In genomic region chr18:32431753-32432152, GRCh38 we compare ENCODE assay signal across 27 cellular contexts.
"Had no signal": no experiment of that assay in that cellular context is flagged by ENCODE, and none has a peak within 500 bp of the region (broad histone marks: within the 10 kb centered on the region; RNA-seq: fewer than 3 reads in every experiment).

No MANE protein-coding gene starts in this region.

- H3K27me3 ChIP-seq: colonic mucosa, dorsolateral prefrontal cortex, esophagus muscularis mucosa, esophagus squamous epithelium, foreskin keratinocyte, gastrocnemius medialis, gastroesophageal sphincter, heart left ventricle, heart right ventricle, hepatocyte had no signal

- H3K9me3 ChIP-seq: colonic mucosa, gastrocnemius medialis had no signal

- H3K4me1 ChIP-seq: colonic mucosa, foreskin keratinocyte had no signal

- H3K4me2 ChIP-seq: hepatocyte had no signal

- DNase-seq: colonic mucosa; cortex of kidney; dermis blood vessel endothelial cell; dorsolateral prefrontal cortex; effector CD4-positive, alpha-beta T cell; effector CD8-positive, alpha-beta T cell; effector memory CD4-positive, alpha-beta T cell; effector memory CD8-positive, alpha-beta T cell; endodermal cell; erythroblast; esophagus squamous epithelium; foreskin fibroblast; foreskin keratinocyte; foreskin melanocyte; gastrocnemius medialis; glutamatergic neuron; head of caudate nucleus; heart left ventricle; heart right ventricle had no signal

- FAIRE-seq: endometrium, endothelial cell of umbilical vein had no signal

- ATAC-seq: effector memory CD8-positive, alpha-beta T cell; esophagus mucosa; foreskin keratinocyte; gastrocnemius medialis; gastroesophageal sphincter; heart left ventricle; heart right ventricle had no signal

- H2AFZ ChIP-seq: hepatocyte had no signal

- H3K27ac ChIP-seq: colonic mucosa, coronary artery, dorsolateral prefrontal cortex, epithelial cell of prostate, esophagus muscularis mucosa, esophagus squamous epithelium, foreskin keratinocyte, gastrocnemius medialis, gastroesophageal sphincter, heart left ventricle, heart right ventricle, hepatocyte had no signal

- H3K36me3 ChIP-seq: colonic mucosa, esophagus muscularis mucosa, esophagus squamous epithelium, gastrocnemius medialis, gastroesophageal sphincter, heart left ventricle, heart right ventricle had no signal

- H3K4me3 ChIP-seq: colonic mucosa, coronary artery, dorsolateral prefrontal cortex, esophagus muscularis mucosa, esophagus squamous epithelium, gastrocnemius medialis, gastroesophageal sphincter, heart left ventricle, heart right ventricle, hepatocyte had no signal
